Comparison of ENCODE assay signal across 8 cellular contexts in the genomic region with DNA sequence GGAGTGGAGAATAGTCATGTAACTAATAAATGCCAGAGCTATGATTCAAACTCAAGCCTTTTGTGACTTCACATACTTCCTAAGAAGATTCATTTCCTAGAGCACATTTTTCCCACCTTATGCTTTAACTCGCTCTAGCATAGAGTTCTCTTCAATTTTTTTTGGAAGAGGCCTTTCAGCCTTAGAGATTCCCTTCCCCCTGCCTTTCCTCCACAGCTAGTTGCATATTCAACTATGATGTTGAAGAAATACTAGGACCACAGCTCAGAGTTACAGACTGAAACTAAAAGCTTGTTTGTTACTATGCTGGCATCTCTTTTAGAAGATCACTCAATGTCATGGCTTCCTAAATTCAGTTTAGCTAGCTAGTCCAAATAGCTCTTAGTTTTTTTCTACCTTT.
DNase-seq lines count a peak whose midpoint lies in the region; ATAC-seq, FAIRE-seq and TF ChIP-seq lines count a peak whose summit lies in the region.
"Not testable (repeated sequence)": the region's sequence is repeated elsewhere in the genome, so short reads cannot be mapped to it uniquely, and the experiment has no call there.

No MANE protein-coding gene starts in this region.

- H3K4me3 ChIP-seq in BLaER1; Loucy (ENCODE audit: low read length, poor library complexity, severe bottlenecking); astrocyte (ENCODE audit: insufficient read depth, low read depth, low read length): not testable (repeated sequence)

- DNase-seq in astrocyte (ENCODE audit: low read depth) (peak; percentile 60), fibroblast of peridontal ligament (ENCODE audit: extremely low read depth) (peak; percentile 34), renal cortical epithelial cell (ENCODE audit: low read depth) (peak; percentile 39)

- H4K20me1 ChIP-seq in BLaER1; Loucy (ENCODE audit: insufficient read depth, low read length, poor library complexity, severe bottlenecking); astrocyte (ENCODE audit: insufficient read depth, low read length): not testable (repeated sequence)

- not testable (repeated sequence) for H3K9me2 ChIP-seq in Loucy (replicated peaks; ENCODE audit: low read depth, low read length)

- FAIRE-seq in astrocyte (lab: Jason Lieb, UNC) = peak; percentile 89

- H3K4me2 ChIP-seq in BLaER1 (0 out of 2 replicates have a peak overlapping the region, but pooled peaks have one; percentile 22), Loucy (ENCODE audit: low read depth, low read length, poor library complexity, severe bottlenecking) (peak overlapping the region; percentile 48), astrocyte (ENCODE audit: low read length) (peak overlapping the region; percentile 59)

- H3K79me2 ChIP-seq in Loucy (ENCODE audit: insufficient read depth, low read length); astrocyte (ENCODE audit: insufficient read depth, low read length): not testable (repeated sequence)

- H3K36me3 ChIP-seq in BLaER1 (peaks cover 27% of the 10 kb centered on the region), astrocyte (ENCODE audit: insufficient read depth, low read length) (peaks cover 26% of the 10 kb centered on the region)
- H3K36me3 ChIP-seq in Loucy (ENCODE audit: insufficient read depth, low read length) = not testable (repeated sequence)

- ATAC-seq in GM18517 (IDR thresholded peaks at IDR 0.05; ENCODE audit: unreplicated experiment) = peak; percentile 23
- ATAC-seq in HG02759 (IDR thresholded peaks at IDR 0.05; ENCODE audit: unreplicated experiment) = peak; percentile 51
- peak; percentile 52 to 57 for ATAC-seq in activated CD4-positive, CD25-positive, alpha-beta regulatory T cell treated with anti-CD3 and anti-CD28 coated beads, Interleukin-2, amount 50 U/mL, for 24 hours

- H3K4me3 Mint-ChIP-seq in astrocyte (ENCODE audit: unreplicated experiment) = peak overlapping the region; percentile 66

- H3K27me3 Mint-ChIP-seq in astrocyte (ENCODE audit: low read depth, unreplicated experiment) = not testable (repeated sequence)

- not testable (repeated sequence) for H3K27me3 ChIP-seq in BLaER1; Loucy (ENCODE audit: insufficient read depth, low read length, poor library complexity, severe bottlenecking); astrocyte (ENCODE audit: insufficient read depth, low read length)

- H3K27ac ChIP-seq in BLaER1 = not testable (repeated sequence)
- H3K27ac ChIP-seq in astrocyte (ENCODE audit: low read depth, low read length) = peak overlapping the region; percentile 81

- not testable (repeated sequence) for TF ChIP-seq CTCF in Loucy (conservative IDR thresholded peaks at IDR 0.05; ENCODE audit: low read length); astrocyte (IDR thresholded peaks at IDR 0.05; ENCODE audit: insufficient read depth, low read depth, low read length)

- H3K4me1 ChIP-seq in BLaER1; Loucy (ENCODE audit: insufficient read depth, low read length, poor library complexity, severe bottlenecking); astrocyte (ENCODE audit: insufficient read depth, low read length): not testable (repeated sequence)

- H2AFZ ChIP-seq in Loucy (ENCODE audit: low read length); astrocyte (ENCODE audit: low read depth, low read length): not testable (repeated sequence)

- H3K36me3 Mint-ChIP-seq in astrocyte (ENCODE audit: low read depth, unreplicated experiment) = not testable (repeated sequence)

- H3K27ac Mint-ChIP-seq in astrocyte (ENCODE audit: unreplicated experiment) = peak overlapping the region; percentile 96

- H3K9ac ChIP-seq in BLaER1; Loucy (ENCODE audit: low read depth, low read length, poor library complexity, severe bottlenecking): not testable (repeated sequence)
- peak overlapping the region; percentile 59 for H3K9ac ChIP-seq in astrocyte (ENCODE audit: low read length)

- not testable (repeated sequence) for H3K9me3 ChIP-seq in BLaER1; Loucy (ENCODE audit: insufficient read depth, low read depth, low read length); astrocyte (ENCODE audit: insufficient read depth, low read depth, low read length)

- H3K9me3 Mint-ChIP-seq in astrocyte (ENCODE audit: unreplicated experiment) = not testable (repeated sequence)

- H3K4me1 Mint-ChIP-seq in astrocyte (ENCODE audit: low read depth, unreplicated experiment) = not testable (repeated sequence)

- not testable (repeated sequence) for H3F3A ChIP-seq in Loucy (ENCODE audit: low read depth)
